1 cellular context compared by ENCODE assay signal in the genomic region with DNA sequence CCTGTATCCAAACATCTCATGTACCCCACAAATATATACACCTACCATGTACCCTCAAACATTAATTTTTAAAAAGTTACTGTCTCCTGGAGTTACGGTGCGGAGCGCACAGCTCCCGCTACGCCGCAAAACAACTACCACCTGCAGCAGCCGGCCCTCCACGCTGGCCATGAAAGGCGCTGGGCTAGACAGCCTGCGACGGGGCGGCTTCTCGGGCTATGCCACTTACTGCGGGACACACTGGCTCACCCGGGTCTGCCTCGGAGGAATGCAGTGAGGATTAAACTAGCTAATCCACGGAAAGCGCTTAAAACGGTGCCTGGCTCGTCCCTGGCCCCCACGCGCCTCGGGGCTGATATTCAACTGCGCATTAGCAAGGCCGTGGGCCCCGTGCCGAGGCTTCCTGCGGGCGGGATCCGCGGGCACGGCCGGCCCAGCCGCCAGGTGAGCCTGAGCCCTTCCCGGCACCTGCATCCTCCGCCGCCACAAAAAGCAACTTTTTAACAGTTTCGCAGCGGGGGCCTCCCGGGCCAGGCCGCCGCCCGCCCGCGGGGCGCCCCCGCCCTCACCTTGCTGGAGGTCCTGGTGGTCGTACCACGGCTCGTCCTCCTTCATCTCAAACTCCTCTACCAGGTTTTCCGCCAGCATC.
TF ChIP-seq lines count a peak whose summit lies in the region.

No MANE protein-coding gene starts in this region.

TF ChIP-seq in HepG2, 621 proteins besides CTCF, POLR2A, EP300 and RAD21 (continued from another document and continues in another):
- TF ChIP-seq, protein P1, sequence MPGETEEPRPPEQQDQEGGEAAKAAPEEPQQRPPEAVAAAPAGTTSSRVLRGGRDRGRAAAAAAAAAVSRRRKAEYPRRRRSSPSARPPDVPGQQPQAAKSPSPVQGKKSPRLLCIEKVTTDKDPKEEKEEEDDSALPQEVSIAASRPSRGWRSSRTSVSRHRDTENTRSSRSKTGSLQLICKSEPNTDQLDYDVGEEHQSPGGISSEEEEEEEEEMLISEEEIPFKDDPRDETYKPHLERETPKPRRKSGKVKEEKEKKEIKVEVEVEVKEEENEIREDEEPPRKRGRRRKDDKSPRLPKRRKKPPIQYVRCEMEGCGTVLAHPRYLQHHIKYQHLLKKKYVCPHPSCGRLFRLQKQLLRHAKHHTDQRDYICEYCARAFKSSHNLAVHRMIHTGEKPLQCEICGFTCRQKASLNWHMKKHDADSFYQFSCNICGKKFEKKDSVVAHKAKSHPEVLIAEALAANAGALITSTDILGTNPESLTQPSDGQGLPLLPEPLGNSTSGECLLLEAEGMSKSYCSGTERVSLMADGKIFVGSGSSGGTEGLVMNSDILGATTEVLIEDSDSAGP (CRISPR knock-in tag; IDR thresholded peaks at IDR 0.05; ENCODE audit: borderline replicate concordance), result 0 out of 2 replicates have a peak, but pooled peaks have one; percentile 42
- TF ChIP-seq, protein P2, sequence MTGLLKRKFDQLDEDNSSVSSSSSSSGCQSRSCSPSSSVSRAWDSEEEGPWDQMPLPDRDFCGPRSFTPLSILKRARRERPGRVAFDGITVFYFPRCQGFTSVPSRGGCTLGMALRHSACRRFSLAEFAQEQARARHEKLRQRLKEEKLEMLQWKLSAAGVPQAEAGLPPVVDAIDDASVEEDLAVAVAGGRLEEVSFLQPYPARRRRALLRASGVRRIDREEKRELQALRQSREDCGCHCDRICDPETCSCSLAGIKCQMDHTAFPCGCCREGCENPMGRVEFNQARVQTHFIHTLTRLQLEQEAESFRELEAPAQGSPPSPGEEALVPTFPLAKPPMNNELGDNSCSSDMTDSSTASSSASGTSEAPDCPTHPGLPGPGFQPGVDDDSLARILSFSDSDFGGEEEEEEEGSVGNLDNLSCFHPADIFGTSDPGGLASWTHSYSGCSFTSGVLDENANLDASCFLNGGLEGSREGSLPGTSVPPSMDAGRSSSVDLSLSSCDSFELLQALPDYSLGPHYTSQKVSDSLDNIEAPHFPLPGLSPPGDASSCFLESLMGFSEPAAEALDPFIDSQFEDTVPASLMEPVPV (CRISPR knock-in tag; IDR thresholded peaks at IDR 0.05), result no peak
- no peak for TF ChIP-seq RXRB (CRISPR knock-in tag; IDR thresholded peaks at IDR 0.05; ENCODE audit: borderline replicate concordance)
- peak; percentile 78 for TF ChIP-seq RBFOX2 (IDR thresholded peaks at IDR 0.05; ENCODE audit: low read depth, low read length)
- 0 out of 2 replicates have a peak, but pooled peaks have one; percentile 10 for TF ChIP-seq E2F5 (CRISPR knock-in tag; conservative IDR thresholded peaks at IDR 0.05)
- peak; percentile 29; the same call in 1 of the 2 replicates for TF ChIP-seq ZNF879 (CRISPR knock-in tag; IDR thresholded peaks at IDR 0.05)
- 0 out of 2 replicates have a peak, but pooled peaks have one; percentile 26 for TF ChIP-seq RXRA (CRISPR knock-in tag; IDR thresholded peaks at IDR 0.05)
- peak; percentile 33 for TF ChIP-seq HOXA5 (CRISPR knock-in tag; IDR thresholded peaks at IDR 0.05)
- peak; percentile 30; the same call in 1 of the 2 replicates for TF ChIP-seq HDAC2 (CRISPR knock-in tag; IDR thresholded peaks at IDR 0.05)
- 0 out of 2 replicates have a peak, but pooled peaks have one; percentile 48 for TF ChIP-seq ZNF256 (CRISPR knock-in tag; conservative IDR thresholded peaks at IDR 0.05)
- peak; percentile 82 for TF ChIP-seq ZNF646 (CRISPR knock-in tag; IDR thresholded peaks at IDR 0.05)
- peak; percentile 67; the same call in 1 of the 2 replicates for TF ChIP-seq KDM5B (CRISPR knock-in tag; IDR thresholded peaks at IDR 0.05; ENCODE audit: borderline replicate concordance)
- TF ChIP-seq ZNF292 (CRISPR knock-in tag; IDR thresholded peaks at IDR 0.05; ENCODE audit: borderline replicate concordance, low read depth), result 0 out of 2 replicates have a peak, but pooled peaks have one; percentile 38
- peak; percentile 58; the same call in 1 of the 2 replicates for TF ChIP-seq ZBTB44 (CRISPR knock-in tag; IDR thresholded peaks at IDR 0.05)
- TF ChIP-seq SPEN (CRISPR knock-in tag; IDR thresholded peaks at IDR 0.05; ENCODE audit: low read depth), result peak; percentile 64
- TF ChIP-seq CREB1 (IDR thresholded peaks at IDR 0.05), result no peak
- TF ChIP-seq CREB1 (CRISPR knock-in tag; IDR thresholded peaks at IDR 0.05), result no peak
- no peak for TF ChIP-seq MTA3 (CRISPR knock-in tag; IDR thresholded peaks at IDR 0.05)
- 0 out of 2 replicates have a peak, but pooled peaks have one; percentile 41 for TF ChIP-seq HIC2 (CRISPR knock-in tag; IDR thresholded peaks at IDR 0.05; ENCODE audit: low read depth)
- TF ChIP-seq ZFP36 (IDR thresholded peaks at IDR 0.05; ENCODE audit: borderline replicate concordance, low read depth, low read length, partially characterized antibody), result no peak
- TF ChIP-seq ATF6 (CRISPR knock-in tag; conservative IDR thresholded peaks at IDR 0.05), result no peak
- TF ChIP-seq, protein P3, sequence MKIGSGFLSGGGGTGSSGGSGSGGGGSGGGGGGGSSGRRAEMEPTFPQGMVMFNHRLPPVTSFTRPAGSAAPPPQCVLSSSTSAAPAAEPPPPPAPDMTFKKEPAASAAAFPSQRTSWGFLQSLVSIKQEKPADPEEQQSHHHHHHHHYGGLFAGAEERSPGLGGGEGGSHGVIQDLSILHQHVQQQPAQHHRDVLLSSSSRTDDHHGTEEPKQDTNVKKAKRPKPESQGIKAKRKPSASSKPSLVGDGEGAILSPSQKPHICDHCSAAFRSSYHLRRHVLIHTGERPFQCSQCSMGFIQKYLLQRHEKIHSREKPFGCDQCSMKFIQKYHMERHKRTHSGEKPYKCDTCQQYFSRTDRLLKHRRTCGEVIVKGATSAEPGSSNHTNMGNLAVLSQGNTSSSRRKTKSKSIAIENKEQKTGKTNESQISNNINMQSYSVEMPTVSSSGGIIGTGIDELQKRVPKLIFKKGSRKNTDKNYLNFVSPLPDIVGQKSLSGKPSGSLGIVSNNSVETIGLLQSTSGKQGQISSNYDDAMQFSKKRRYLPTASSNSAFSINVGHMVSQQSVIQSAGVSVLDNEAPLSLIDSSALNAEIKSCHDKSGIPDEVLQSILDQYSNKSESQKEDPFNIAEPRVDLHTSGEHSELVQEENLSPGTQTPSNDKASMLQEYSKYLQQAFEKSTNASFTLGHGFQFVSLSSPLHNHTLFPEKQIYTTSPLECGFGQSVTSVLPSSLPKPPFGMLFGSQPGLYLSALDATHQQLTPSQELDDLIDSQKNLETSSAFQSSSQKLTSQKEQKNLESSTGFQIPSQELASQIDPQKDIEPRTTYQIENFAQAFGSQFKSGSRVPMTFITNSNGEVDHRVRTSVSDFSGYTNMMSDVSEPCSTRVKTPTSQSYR (CRISPR knock-in tag; IDR thresholded peaks at IDR 0.05; ENCODE audit: borderline replicate concordance), result no peak
- TF ChIP-seq ZC3H13 (CRISPR knock-in tag; IDR thresholded peaks at IDR 0.05), result peak; percentile 82
- TF ChIP-seq KLF16 (CRISPR knock-in tag; IDR thresholded peaks at IDR 0.05), result peak in 1 of 2 experiments; percentile 12; a peak in 1 of 4 replicates
- TF ChIP-seq ZNF232 (CRISPR knock-in tag; IDR thresholded peaks at IDR 0.05; ENCODE audit: borderline replicate concordance), result peak; percentile 79; the same call in 1 of the 2 replicates
- no peak for TF ChIP-seq ERF (CRISPR knock-in tag; IDR thresholded peaks at IDR 0.05)
- TF ChIP-seq TRIM24 (CRISPR knock-in tag; IDR thresholded peaks at IDR 0.05), result no peak
- TF ChIP-seq, protein P4, sequence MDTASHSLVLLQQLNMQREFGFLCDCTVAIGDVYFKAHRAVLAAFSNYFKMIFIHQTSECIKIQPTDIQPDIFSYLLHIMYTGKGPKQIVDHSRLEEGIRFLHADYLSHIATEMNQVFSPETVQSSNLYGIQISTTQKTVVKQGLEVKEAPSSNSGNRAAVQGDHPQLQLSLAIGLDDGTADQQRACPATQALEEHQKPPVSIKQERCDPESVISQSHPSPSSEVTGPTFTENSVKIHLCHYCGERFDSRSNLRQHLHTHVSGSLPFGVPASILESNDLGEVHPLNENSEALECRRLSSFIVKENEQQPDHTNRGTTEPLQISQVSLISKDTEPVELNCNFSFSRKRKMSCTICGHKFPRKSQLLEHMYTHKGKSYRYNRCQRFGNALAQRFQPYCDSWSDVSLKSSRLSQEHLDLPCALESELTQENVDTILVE (CRISPR knock-in tag; IDR thresholded peaks at IDR 0.05), result no peak
- no peak for TF ChIP-seq ZNF432 (CRISPR knock-in tag; IDR thresholded peaks at IDR 0.05; ENCODE audit: borderline replicate concordance)
- TF ChIP-seq IKZF1 (IDR thresholded peaks at IDR 0.05), result no peak
- 0 out of 2 replicates have a peak, but pooled peaks have one; percentile 9 for TF ChIP-seq GZF1 (CRISPR knock-in tag; IDR thresholded peaks at IDR 0.05)
- TF ChIP-seq HNRNPL (IDR thresholded peaks at IDR 0.05; ENCODE audit: low read depth, low read length), result no peak
